8 cellular contexts compared by ENCODE assay signal in genomic region chr2:85549826-85550225, GRCh38. TPM values are rescaled to one million over a fixed set of nuclear protein-coding genes. Genes with fewer than 3 reads are reported as not detected.
DNase-seq lines count a peak whose midpoint lies in the region; ATAC-seq and TF ChIP-seq lines count a peak whose summit lies in the region.

No MANE protein-coding gene starts in this region.

- H3K9me3 Mint-ChIP-seq in osteocyte (ENCODE audit: unreplicated experiment), result no peaks in the 10 kb centered on the region
- H3K9me3 Mint-ChIP-seq in naive thymus-derived CD8-positive, alpha-beta T cell, result no peaks in the 10 kb centered on the region

- peak overlapping the region; percentile 55; the same call in 1 of the 2 replicates for H3K27ac ChIP-seq in RWPE1
- H3K27ac ChIP-seq in epithelial cell of prostate, result peak overlapping the region; percentile 25

- intact Hi-C loops in sciatic nerve (cut with DNase I), result no loop called here

- DNase-seq in EL (peak; percentile 95), RWPE1 (ENCODE audit: low spot score) (no peak), epithelial cell of prostate (ENCODE audit: low read depth, low spot score) (no peak), osteocyte (ENCODE audit: extremely low spot score, unreplicated experiment) (no peak), GM10266 (ENCODE audit: extremely low spot score) (no peak), sciatic nerve (ENCODE audit: low spot score) (no peak)
- DNase-seq in naive thymus-derived CD8-positive, alpha-beta T cell, result no peak

- H3K4me1 Mint-ChIP-seq in osteocyte (ENCODE audit: unreplicated experiment), result peaks cover 10% of the 10 kb centered on the region
- H3K4me1 Mint-ChIP-seq in naive thymus-derived CD8-positive, alpha-beta T cell, result peaks cover 4 to 7% (median 6%) of the 10 kb centered on the region in 4 donors

- H3K27ac Mint-ChIP-seq in osteocyte (ENCODE audit: unreplicated experiment), result peak overlapping the region; percentile 77
- H3K27ac Mint-ChIP-seq in naive thymus-derived CD8-positive, alpha-beta T cell, result peak overlapping the region in 1 of 10 donors; percentile 80

- H3K36me3 Mint-ChIP-seq in osteocyte (ENCODE audit: unreplicated experiment), result peaks cover 26% of the 10 kb centered on the region
- peaks cover 5 to 74% (median 13%) of the 10 kb centered on the region in 3 donors for H3K36me3 Mint-ChIP-seq in naive thymus-derived CD8-positive, alpha-beta T cell

- no peak for TF ChIP-seq CTCF in RWPE1 (conservative IDR thresholded peaks at IDR 0.05; ENCODE audit: low read depth)
- TF ChIP-seq CTCF in osteocyte (IDR thresholded peaks at IDR 0.05), result no peak
- TF ChIP-seq CTCF in GM10266 (IDR thresholded peaks at IDR 0.05; ENCODE audit: control insufficient read depth, insufficient read depth, low read depth, missing control alignments), result no peak

- ATAC-seq in naive thymus-derived CD8-positive, alpha-beta T cell, result no peak
- ATAC-seq in sciatic nerve (no peak), HG02938 (IDR thresholded peaks at IDR 0.05; ENCODE audit: unreplicated experiment) (no peak)

- H3K4me3 Mint-ChIP-seq in osteocyte (ENCODE audit: unreplicated experiment), result no peak overlapping the region
- H3K4me3 Mint-ChIP-seq in naive thymus-derived CD8-positive, alpha-beta T cell, result no peak overlapping the region

- CTCF ChIA-PET in RWPE1 (lab: Yijun Ruan, JAX), result interaction anchor here (3.3 kb wide), 1 partner anchor 130 kb away, joined by 40 read pairs; no protein-coding TSS in a partner anchor

- POLR2A ChIA-PET in RWPE1 (lab: Yijun Ruan, JAX; ENCODE audit: low non-redundant PET), result interaction anchor here (0.6 kb wide), 1 partner anchor 79 kb away, joined by 4 read pairs; no protein-coding TSS in a partner anchor
- POLR2A ChIA-PET in naive thymus-derived CD8-positive, alpha-beta T cell (lab: Charles Lee), result interaction anchor here (1.1 to 14.9 kb wide), 4 partner anchors 10 to 222 kb away, joined by 3 to 144 read pairs (median 42); partner anchors contain the start of genes MAT2A, SH2D6 and TGOLN2

- no peaks in the 10 kb centered on the region for H3K27me3 Mint-ChIP-seq in osteocyte (ENCODE audit: unreplicated experiment)
- H3K27me3 Mint-ChIP-seq in naive thymus-derived CD8-positive, alpha-beta T cell, result no peaks in the 10 kb centered on the region

RNA-seq across cellular contexts. Expression of gene MAT2A, which starts 10.9 kb away (rescaled TPM):
- total RNA-seq in osteocyte (178 and 183 TPM in 2 replicates), sciatic nerve (168 TPM)
- total RNA-seq in naive thymus-derived CD8-positive, alpha-beta T cell, result 100 to 1,000 TPM; 192 to 205 TPM
- polyA plus RNA-seq in naive thymus-derived CD8-positive, alpha-beta T cell, result 100 to 1,000 TPM in 1 of 3 donors, 10 to 100 TPM in 2; 68.1 to 103 (median 73.0) TPM

RNA-seq across cellular contexts. Expression of gene GGCX, which starts 11.5 kb away (rescaled TPM):
- total RNA-seq in osteocyte (58.2 and 59.6 TPM in 2 replicates), sciatic nerve (36.6 TPM)
- total RNA-seq in naive thymus-derived CD8-positive, alpha-beta T cell, result 10 to 100 TPM; 30.9 to 35.8 TPM
- polyA plus RNA-seq in naive thymus-derived CD8-positive, alpha-beta T cell, result 10 to 100 TPM; 10.4 to 14.6 (median 14.0) TPM

RNA-seq across cellular contexts. Expression of gene VAMP8, which starts 27.6 kb away (rescaled TPM):
- total RNA-seq in osteocyte (3.1 and 3.8 TPM in 2 replicates), sciatic nerve (31.1 TPM)
- total RNA-seq in naive thymus-derived CD8-positive, alpha-beta T cell, result 10 to 100 TPM; 71.4 to 73.9 TPM
- 100 to 1,000 TPM; 321 to 405 (median 373) TPM for polyA plus RNA-seq in naive thymus-derived CD8-positive, alpha-beta T cell

RNA-seq across cellular contexts. Expression of gene VAMP5, which starts 34.4 kb away (rescaled TPM):
- total RNA-seq in osteocyte, result not detected in 2 replicates
- 10 to 100 TPM; 24.6 to 24.7 TPM for total RNA-seq in naive thymus-derived CD8-positive, alpha-beta T cell
- polyA plus RNA-seq in naive thymus-derived CD8-positive, alpha-beta T cell, result 100 to 1,000 TPM; 135 to 143 (median 139) TPM
- total RNA-seq in sciatic nerve, result 71.2 TPM

RNA-seq across cellular contexts. Expression of gene RNF181, which starts 45.7 kb away (rescaled TPM):
- 77.2 and 77.3 TPM in 2 replicates for total RNA-seq in osteocyte
- 10 to 100 TPM; 66.0 to 73.8 TPM for total RNA-seq in naive thymus-derived CD8-positive, alpha-beta T cell
- 100 to 1,000 TPM; 165 to 206 (median 173) TPM for polyA plus RNA-seq in naive thymus-derived CD8-positive, alpha-beta T cell
- 71.2 TPM for total RNA-seq in sciatic nerve
